Comparison of ENCODE assay signal across 20 cellular contexts in the genomic region with DNA sequence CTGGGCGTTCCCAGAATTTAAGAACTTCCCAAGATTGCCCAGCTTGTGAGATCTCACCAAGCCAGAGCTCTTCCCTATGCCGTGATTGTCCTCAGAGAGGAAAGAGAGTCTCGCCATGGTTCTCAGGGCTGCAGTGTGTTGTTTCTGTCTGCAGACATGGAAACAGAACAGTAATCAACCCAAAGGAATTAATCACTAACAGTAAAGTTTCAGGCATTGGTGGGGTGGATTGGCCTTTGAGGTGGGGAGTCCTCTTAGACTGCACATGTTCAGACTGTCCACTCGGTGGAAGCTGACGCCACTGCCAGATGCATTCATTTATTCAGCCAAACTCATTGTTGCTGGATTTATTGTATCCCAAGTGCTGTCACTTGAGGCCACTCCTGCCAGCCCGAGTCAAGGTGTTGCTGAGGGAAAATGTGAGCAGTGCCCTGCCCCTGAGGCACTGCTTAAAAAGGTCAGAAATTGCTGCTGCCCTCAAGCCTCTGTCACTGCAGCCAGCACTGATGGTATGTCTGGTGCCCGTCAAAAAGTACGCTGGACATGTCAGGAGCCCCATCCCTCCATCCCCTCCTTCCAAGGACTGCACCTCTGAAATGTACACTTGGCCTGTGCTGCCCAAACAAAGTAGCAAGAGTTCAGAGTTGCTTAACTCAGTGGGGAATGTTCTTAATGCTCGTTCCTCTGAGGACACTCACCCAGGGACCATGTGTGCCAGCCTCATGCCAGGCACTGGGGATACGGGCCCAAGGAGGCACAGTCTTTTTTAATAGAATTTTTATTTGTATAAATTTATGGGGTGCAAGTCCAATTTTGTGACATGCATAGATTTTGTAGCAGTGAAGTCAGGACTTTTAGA.
A peak's percentile ranks its signal among the peaks of the same experiment; 100 is the strongest.
DNase-seq lines count a peak whose midpoint lies in the region; ATAC-seq and TF ChIP-seq lines count a peak whose summit lies in the region.
"Had no signal": no experiment of that assay in that cellular context is flagged by ENCODE, and none has a peak within 500 bp of the region (broad histone marks: within the 10 kb centered on the region; RNA-seq: fewer than 3 reads in every experiment).

No MANE protein-coding gene starts in this region.

- peaks cover 5% of the 10 kb centered on the region for H3K36me3 Mint-ChIP-seq in nephron (ENCODE audit: low read depth)
- H3K36me3 Mint-ChIP-seq: activated naive CD4-positive, alpha-beta T cell treated with anti-CD3 and anti-CD28 coated beads, Interleukin-2, amount 50 U/mL, for 24 hours had no signal

- no peaks in the 10 kb centered on the region for H3K9me3 ChIP-seq in IMR-90 (ENCODE audit: control insufficient read depth, insufficient read depth, low read length)
- H3K9me3 ChIP-seq in esophagus muscularis mucosa, result no peaks in the 10 kb centered on the region
- H3K9me3 ChIP-seq: heart left ventricle, MG63, prostate gland, suprapubic skin had no signal

- H2AK5ac ChIP-seq in IMR-90 (ENCODE audit: low read depth, low read length), result peak overlapping the region; percentile 91

- ATAC-seq in IMR-90 (ENCODE audit: low read depth), result no peak
- ATAC-seq: activated CD4-positive, alpha-beta T cell treated with anti-CD3 and anti-CD28 coated beads for 36 hours had no signal

- no peaks in the 10 kb centered on the region for H3K9me3 Mint-ChIP-seq in nephron
- H3K9me3 Mint-ChIP-seq: activated naive CD4-positive, alpha-beta T cell treated with anti-CD3 and anti-CD28 coated beads, Interleukin-2, amount 50 U/mL, for 24 hours; central memory CD8-positive, alpha-beta T cell had no signal

- peak overlapping the region; percentile 97 for H4K91ac ChIP-seq in IMR-90 (ENCODE audit: insufficient read depth, low read depth, low read length)

- H3K18ac ChIP-seq in IMR-90 (ENCODE audit: low read depth, low read length), result peak overlapping the region; percentile 56

- peaks cover 4% of the 10 kb centered on the region for H3K79me2 ChIP-seq in ACC112 (ENCODE audit: control insufficient read depth, insufficient read depth, low read length, unreplicated experiment)

- WGBS in IMR-90 (ENCODE audit: extremely low coverage in 2 of 2, insufficient read length in 1 of 2), 2 experiments, result 67% methylated on average over 1 of the region's 10 CpGs; no CpG with 5 or more reads in 1 of the 2 experiments
- 39% methylated on average over 9 of the region's 10 CpGs for WGBS in esophagus muscularis mucosa

- in situ Hi-C loops in IMR-90 (cut with MboI; ENCODE audit: low sequenced_read_pairs), result no loop called here
- in situ Hi-C loops in G401 (cut with HindIII; ENCODE audit: low sequenced_read_pairs), result no loop called here

- H3K4me1 Mint-ChIP-seq in nephron, result peaks cover 87% of the 10 kb centered on the region
- H3K4me1 Mint-ChIP-seq: activated naive CD4-positive, alpha-beta T cell treated with anti-CD3 and anti-CD28 coated beads, Interleukin-2, amount 50 U/mL, for 24 hours; central memory CD8-positive, alpha-beta T cell had no signal

- peak overlapping the region; percentile 26; the same call in 1 of the 2 replicates for H4K5ac ChIP-seq in IMR-90 (ENCODE audit: low read depth, low read length)

- TF ChIP-seq CTCF in IMR-90 (conservative IDR thresholded peaks at IDR 0.05; ENCODE audit: low read depth, low read length), result no peak; the same call in 1 of the 2 replicates
- TF ChIP-seq CTCF in esophagus muscularis mucosa (IDR thresholded peaks at IDR 0.05), result no peak
- no peak for TF ChIP-seq CTCF in nephron (IDR thresholded peaks at IDR 0.05; ENCODE audit: unreplicated experiment in 3 of 3)
- TF ChIP-seq CTCF in dorsolateral prefrontal cortex (IDR thresholded peaks at IDR 0.05 in 54 of 56, conservative IDR thresholded peaks at IDR 0.05 in 2 of 56; ENCODE audit: low read depth in 1 of 56, partially characterized antibody in 56 of 56), result no peak

- intact Hi-C loops in IMR-90 (cut with micrococcal nuclease), result loop anchor here (5.0 to 10.0 kb wide), 4 partner anchors 69 to 242 kb away; a partner anchor contains a TSS
- intact Hi-C loops in esophagus muscularis mucosa (cut with DNase I), result loop anchor here (5.0 kb wide), 1 partner anchor 199 kb away; a partner anchor contains a TSS
- intact Hi-C loops in dorsolateral prefrontal cortex (cut with DNase I), result no loop called here

- peak overlapping the region; percentile 95; the same call in 2 of the 3 replicates for H2BK15ac ChIP-seq in IMR-90 (ENCODE audit: low read depth, low read length)

- no peak overlapping the region for H2AFZ ChIP-seq in ACC112 (ENCODE audit: low read length, unreplicated experiment)
- H2AFZ ChIP-seq in IMR-90 (replicated peaks; ENCODE audit: low read length, poor library complexity), result peak overlapping the region; percentile 44
- H2AFZ ChIP-seq: PC-9 had no signal

- peak overlapping the region; percentile 93 for H2BK20ac ChIP-seq in IMR-90 (ENCODE audit: low read depth, low read length)

- H3K27me3 Mint-ChIP-seq in nephron (ENCODE audit: low read depth), result peaks cover 4% of the 10 kb centered on the region
- H3K27me3 Mint-ChIP-seq: activated CD4-positive, alpha-beta T cell treated with anti-CD3 and anti-CD28 coated beads for 36 hours had no signal

- TF ChIP-seq RAD21 in IMR-90 (IDR thresholded peaks at IDR 0.05; ENCODE audit: low read length), result no peak; the same call in 1 of the 2 replicates

- H3K4me3 Mint-ChIP-seq in nephron, result peak overlapping the region in 1 of 3 experiments; percentile 38
- H3K4me3 Mint-ChIP-seq: activated CD4-positive, alpha-beta T cell treated with anti-CD3 and anti-CD28 coated beads for 36 hours; activated naive CD4-positive, alpha-beta T cell treated with anti-CD3 and anti-CD28 coated beads, Interleukin-2, amount 50 U/mL, for 24 hours; central memory CD8-positive, alpha-beta T cell had no signal

- H3K27ac Mint-ChIP-seq in nephron, result peak overlapping the region; percentile 80 to 94 (median 87)
- H3K27ac Mint-ChIP-seq: activated CD4-positive, alpha-beta T cell treated with anti-CD3 and anti-CD28 coated beads for 36 hours; activated naive CD4-positive, alpha-beta T cell treated with anti-CD3 and anti-CD28 coated beads, Interleukin-2, amount 50 U/mL, for 24 hours had no signal

- no peaks in the 10 kb centered on the region for H3K36me3 ChIP-seq in ACC112 (ENCODE audit: insufficient read depth, low read length)
- H3K36me3 ChIP-seq in IMR-90 (ENCODE audit: control insufficient read depth, insufficient read depth, low read length), result no peaks in the 10 kb centered on the region
- no peaks in the 10 kb centered on the region for H3K36me3 ChIP-seq in esophagus muscularis mucosa
- H3K36me3 ChIP-seq: heart left ventricle, MG63, prostate gland, suprapubic skin had no signal

- H2BK5ac ChIP-seq in IMR-90 (ENCODE audit: low read depth, low read length, poor library complexity, severe bottlenecking), result peak overlapping the region; percentile 94

- peak overlapping the region; percentile 86 for H2AK9ac ChIP-seq in IMR-90 (replicated peaks; ENCODE audit: low read depth, low read length, poor library complexity)

- TF ChIP-seq EP300 in esophagus muscularis mucosa (IDR thresholded peaks at IDR 0.05), result peak; percentile 61

- H4K8ac ChIP-seq in IMR-90 (ENCODE audit: low read depth in 2 of 2, low read length in 2 of 2), result peak overlapping the region; percentile 70 to 78

- peak overlapping the region; percentile 93 for H2BK120ac ChIP-seq in IMR-90 (ENCODE audit: low read depth, low read length)

- H3K56ac ChIP-seq in IMR-90 (ENCODE audit: extremely low read depth, insufficient read depth, low read length), result peak overlapping the region; percentile 35; the same call in 1 of the 2 replicates

- H3K79me1 ChIP-seq in IMR-90 (ENCODE audit: low read depth in 1 of 2, low read length in 2 of 2), result peaks cover 36 to 91% of the 10 kb centered on the region in 2 experiments

- H3K4ac ChIP-seq in IMR-90 (ENCODE audit: low read depth, low read length), result peak overlapping the region; percentile 91

- TF ChIP-seq POLR2A in IMR-90 (IDR thresholded peaks at IDR 0.05; ENCODE audit: low read depth, low read length) (no peak; the same call in none of the 2 replicates), esophagus muscularis mucosa (IDR thresholded peaks at IDR 0.05; ENCODE audit: low read depth) (no peak)

- CTCF ChIA-PET in IMR-90 (lab: Yijun Ruan, JAX), result no interaction called here

- peaks cover 28% of the 10 kb centered on the region for H4K20me1 ChIP-seq in IMR-90 (ENCODE audit: insufficient read depth, low read length)

- H3K9me1 ChIP-seq in IMR-90 (ENCODE audit: insufficient read depth, low read length), result peaks cover 52% of the 10 kb centered on the region

- POLR2A ChIA-PET in IMR-90 (lab: Charles Lee; ENCODE audit: unreplicated experiment), result no interaction called here

- H3K4me1 ChIP-seq in ACC112 (ENCODE audit: control insufficient read depth, insufficient read depth, low read length, unreplicated experiment), result peaks cover 83% of the 10 kb centered on the region
- H3K4me1 ChIP-seq in IMR-90 (ENCODE audit: control insufficient read depth, insufficient read depth, low read length), result peaks cover 75% of the 10 kb centered on the region
- H3K4me1 ChIP-seq in esophagus muscularis mucosa, result peaks cover 25 to 86% (median 79%) of the 10 kb centered on the region in 4 donors

- H3K27ac ChIP-seq in ACC112 (ENCODE audit: low read depth, low read length), result peak overlapping the region; percentile 91
- H3K27ac ChIP-seq in IMR-90 (ENCODE audit: insufficient read depth, low read length), result peak overlapping the region; percentile 82
- H3K27ac ChIP-seq in esophagus muscularis mucosa (replicated peaks in 1 of 4), result peak overlapping the region; percentile 78 to 89 (median 82)
- no peak overlapping the region for H3K27ac ChIP-seq in dorsolateral prefrontal cortex
- H3K27ac ChIP-seq: PC-9, suprapubic skin had no signal

- BruUV-seq in IMR-90 (replicated peaks; lab: Mats Ljungman, UMichigan), result no TSS peak

- H3K4me3 ChIP-seq in ACC112 (ENCODE audit: low read depth, low read length), result no peak overlapping the region
- H3K4me3 ChIP-seq in IMR-90 (ENCODE audit: insufficient read depth, low read depth, low read length), result no peak overlapping the region
- H3K4me3 ChIP-seq in esophagus muscularis mucosa, result no peak overlapping the region
- no peak overlapping the region for H3K4me3 ChIP-seq in dorsolateral prefrontal cortex
- H3K4me3 ChIP-seq: heart left ventricle, MG63, PC-9, prostate gland, suprapubic skin had no signal

- dilution Hi-C loops in IMR-90 (cut with HindIII; ENCODE audit: low sequenced_read_pairs, unreplicated experiment), result no loop called here

- no peak overlapping the region; the same call in 1 of the 2 replicates for H3K4me2 ChIP-seq in IMR-90 (ENCODE audit: low read depth, low read length)
- H3K4me2 ChIP-seq: PC-9 had no signal

- H3K23ac ChIP-seq in IMR-90 (ENCODE audit: low read depth, low read length), result peak overlapping the region; percentile 96

- H3K9ac ChIP-seq in IMR-90 (ENCODE audit: low read depth, low read length), result peak overlapping the region; percentile 19; the same call in 1 of the 2 replicates

- H3K14ac ChIP-seq in IMR-90 (replicated peaks; ENCODE audit: low read depth, low read length), result peak overlapping the region; percentile 71

- peak; percentile 31 for DNase-seq in IMR-90
- no peak for DNase-seq in esophagus muscularis mucosa (ENCODE audit: extremely low spot score)
- DNase-seq in mesenteric fat pad (ENCODE audit: low spot score), result no peak
- DNase-seq in EL, result no peak
- DNase-seq in G401 (ENCODE audit: low spot score), result no peak
- no peak for DNase-seq in dorsolateral prefrontal cortex
- DNase-seq: activated CD4-positive, alpha-beta T cell treated with anti-CD3 and anti-CD28 coated beads for 36 hours; activated T-cell treated with anti-CD3 and anti-CD28 coated beads for 4 hours; COR-L47; heart left ventricle; NCI-H2081; NCI-H526; PC-9 had no signal

- H3K27me3 ChIP-seq in ACC112 (ENCODE audit: insufficient read depth, low read length) (no peaks in the 10 kb centered on the region), IMR-90 (ENCODE audit: control insufficient read depth, insufficient read depth, low read length) (no peaks in the 10 kb centered on the region), esophagus muscularis mucosa (no peaks in the 10 kb centered on the region), dorsolateral prefrontal cortex (peaks cover 0 to 2% (median 0%) of the 10 kb centered on the region in 45 donors)
- H3K27me3 ChIP-seq: heart left ventricle, MG63, suprapubic skin had no signal

Comparison
In these comparisons a context has a peak if more than half of its experiments do, and no peak if none do; other contexts are left out.
1. H3K27ac ChIP-seq: peak in ACC112 (single experiment), IMR-90 (single experiment) and esophagus muscularis mucosa (4 of 4); none in dorsolateral prefrontal cortex (0 of 59).
2. intact Hi-C loops: an anchor here in IMR-90 (5.0 to 10.0 kb wide) and esophagus muscularis mucosa (5.0 kb wide); none called in dorsolateral prefrontal cortex.